ENCODE assay signal across 19 cellular contexts in genomic region chr17:4150106-4150505, GRCh38.
"Had no signal": no experiment of that assay in that cellular context is flagged by ENCODE, and none has a peak within 500 bp of the region (broad histone marks: within the 10 kb centered on the region; RNA-seq: fewer than 3 reads in every experiment).

No MANE protein-coding gene starts in this region.

- H3K27ac ChIP-seq: epithelial cell of prostate, gastrocnemius medialis, heart left ventricle, parathyroid adenoma had no signal

- H3K9me3 Mint-ChIP-seq: activated CD4-positive, alpha-beta T cell treated with anti-CD3 and anti-CD28 coated beads, Interleukin-2, amount 10 ng/mL, durations not matched to agents 7 days and 5 days; activated T-cell treated with anti-CD3 and anti-CD28 coated beads, Interleukin-2, amount 50 U/mL, for 72 hours; brain; effector memory CD8-positive, alpha-beta T cell; naive B cell; stimulated activated memory B cell treated with anti-CD40 and anti-IgM and Interleukin-4, amounts not matched to agents 10 μg/mL and 1 μg/mL and 100 μg/mL, for 72 hours had no signal

- ATAC-seq: activated T-cell treated with anti-CD3 and anti-CD28 coated beads, Interleukin-2, amount 50 U/mL, for 72 hours; effector memory CD8-positive, alpha-beta T cell; gastrocnemius medialis; heart left ventricle; stimulated activated memory B cell treated with anti-CD40 and anti-IgM and Interleukin-4, amounts not matched to agents 10 μg/mL and 1 μg/mL and 100 μg/mL, for 72 hours had no signal

- H3K27me3 ChIP-seq: gastrocnemius medialis, heart left ventricle had no signal

- DNase-seq: activated CD4-positive, alpha-beta T cell treated with anti-CD3 and anti-CD28 coated beads, Interleukin-2, amount 10 ng/mL, durations not matched to agents 7 days and 5 days; activated CD4-positive, CD25-positive, alpha-beta regulatory T cell; activated CD8-positive, alpha-beta memory T cell treated with anti-CD3 and anti-CD28 coated beads, Interleukin-2, amount 50 U/mL, for 48 hours; activated gamma-delta T cell treated with Interleukin-2 at 50 U/mL for 16 hours; activated T-cell treated with anti-CD3 and anti-CD28 coated beads, Interleukin-2, amount 50 U/mL, for 72 hours; amygdala; dermis blood vessel endothelial cell; effector memory CD8-positive, alpha-beta T cell; gastrocnemius medialis; heart left ventricle; islet precursor cell; naive B cell; stimulated activated CD4-positive, alpha-beta T cell treated with anti-CD3 and anti-CD28 coated beads, Interleukin-2, amount 100 ng/mL, for 48 hours; T-helper 2 cell had no signal

- H3K27ac Mint-ChIP-seq: activated CD4-positive, alpha-beta T cell treated with anti-CD3 and anti-CD28 coated beads, Interleukin-2, amount 10 ng/mL, durations not matched to agents 7 days and 5 days; activated naive CD8-positive, alpha-beta T cell; activated T-cell treated with anti-CD3 and anti-CD28 coated beads, Interleukin-2, amount 50 U/mL, for 72 hours; effector memory CD8-positive, alpha-beta T cell; naive B cell; stimulated activated memory B cell treated with anti-CD40 and anti-IgM and Interleukin-4, amounts not matched to agents 10 μg/mL and 1 μg/mL and 100 μg/mL, for 72 hours had no signal

- H2AFZ ChIP-seq: parathyroid adenoma had no signal

- H3K27me3 Mint-ChIP-seq: activated CD4-positive, alpha-beta T cell treated with anti-CD3 and anti-CD28 coated beads, Interleukin-2, amount 10 ng/mL, durations not matched to agents 7 days and 5 days; activated naive CD8-positive, alpha-beta T cell; brain; effector memory CD8-positive, alpha-beta T cell; naive B cell; stimulated activated memory B cell treated with anti-CD40 and anti-IgM and Interleukin-4, amounts not matched to agents 10 μg/mL and 1 μg/mL and 100 μg/mL, for 72 hours had no signal

- H3K4me1 Mint-ChIP-seq: naive B cell; stimulated activated memory B cell treated with anti-CD40 and anti-IgM and Interleukin-4, amounts not matched to agents 10 μg/mL and 1 μg/mL and 100 μg/mL, for 72 hours had no signal

- H3K9ac ChIP-seq: parathyroid adenoma had no signal

- H3K9me3 ChIP-seq: gastrocnemius medialis, heart left ventricle had no signal

- H3K4me1 ChIP-seq: gastrocnemius medialis, heart left ventricle, parathyroid adenoma had no signal

- H3K4me3 Mint-ChIP-seq: activated CD4-positive, alpha-beta T cell treated with anti-CD3 and anti-CD28 coated beads, Interleukin-2, amount 10 ng/mL, durations not matched to agents 7 days and 5 days; activated naive CD8-positive, alpha-beta T cell; activated T-cell treated with anti-CD3 and anti-CD28 coated beads, Interleukin-2, amount 50 U/mL, for 72 hours; brain; effector memory CD8-positive, alpha-beta T cell; naive B cell; stimulated activated memory B cell treated with anti-CD40 and anti-IgM and Interleukin-4, amounts not matched to agents 10 μg/mL and 1 μg/mL and 100 μg/mL, for 72 hours had no signal

- H3K4me3 ChIP-seq: gastrocnemius medialis, heart left ventricle had no signal
